8 cellular contexts compared by ENCODE assay signal in genomic region chr16:81831722-81832126, GRCh38.
DNase-seq lines count a peak whose midpoint lies in the region; ATAC-seq, FAIRE-seq and TF ChIP-seq lines count a peak whose summit lies in the region.

No MANE protein-coding gene starts in this region.

- H3K9me3 Mint-ChIP-seq in stimulated activated naive CD8-positive, alpha-beta T cell treated with anti-CD3 and anti-CD28 coated beads, Interleukin-15, amount 100 ng/mL, for 72 hours = no peaks in the 10 kb centered on the region

- peak; percentile 70 for ATAC-seq in GM21381 (IDR thresholded peaks at IDR 0.05; ENCODE audit: unreplicated experiment)
- peak; percentile 93 for ATAC-seq in stimulated activated naive CD8-positive, alpha-beta T cell treated with anti-CD3 and anti-CD28 coated beads, Interleukin-15, amount 100 ng/mL, for 72 hours

- DNase-seq in HK-2 (ENCODE audit: unreplicated experiment) (peak; percentile 12), iris pigment epithelial cell (ENCODE audit: low read depth) (peak; percentile 12), H54 (ENCODE audit: insufficient read length, low spot score) (no peak), DMS79 treated with DMSO at 0.1 percent for 48 hours (lab: John Stamatoyannopoulos, UW) (no peak)
- peak; percentile 39 to 46 for DNase-seq in activated CD8-positive, alpha-beta memory T cell treated with anti-CD3 and anti-CD28 coated beads for 4 hours (ENCODE audit: low read depth in 2 of 2)
- DNase-seq in stimulated activated naive CD8-positive, alpha-beta T cell treated with anti-CD3 and anti-CD28 coated beads, Interleukin-15, amount 100 ng/mL, for 72 hours = peak; percentile 55 to 61

- peak overlapping the region in 1 of 2 donors; percentile 39 for H3K27ac Mint-ChIP-seq in stimulated activated naive CD8-positive, alpha-beta T cell treated with anti-CD3 and anti-CD28 coated beads, Interleukin-15, amount 100 ng/mL, for 72 hours

- peak overlapping the region in 1 of 2 donors; percentile 29 for H3K4me3 Mint-ChIP-seq in stimulated activated naive CD8-positive, alpha-beta T cell treated with anti-CD3 and anti-CD28 coated beads, Interleukin-15, amount 100 ng/mL, for 72 hours

- no peak for FAIRE-seq in H54 (lab: Jason Lieb, UNC)

- TF ChIP-seq POLR2A in H54 (IDR thresholded peaks at IDR 0.05; ENCODE audit: low read depth, low read length) = no peak

- peaks cover 16% of the 10 kb centered on the region for H3K27me3 Mint-ChIP-seq in stimulated activated naive CD8-positive, alpha-beta T cell treated with anti-CD3 and anti-CD28 coated beads, Interleukin-15, amount 100 ng/mL, for 72 hours

- H3K4me3 ChIP-seq in GM08714 (ENCODE audit: low read length) = peak overlapping the region; percentile 56; the same call in 1 of the 2 replicates

- H3K4me1 Mint-ChIP-seq in stimulated activated naive CD8-positive, alpha-beta T cell treated with anti-CD3 and anti-CD28 coated beads, Interleukin-15, amount 100 ng/mL, for 72 hours = peaks cover 23% of the 10 kb centered on the region

Comparison
In these comparisons a context has a peak if more than half of its experiments do, and no peak if none do; other contexts are left out.
1. DNase-seq: peak in HK-2 (single experiment), activated CD8-positive, alpha-beta memory T cell treated with anti-CD3 and anti-CD28 coated beads for 4 hours (2 of 2), iris pigment epithelial cell (single experiment) and stimulated activated naive CD8-positive, alpha-beta T cell treated with anti-CD3 and anti-CD28 coated beads, Interleukin-15, amount 100 ng/mL, for 72 hours (2 of 2); none in H54 (single experiment) and DMS79 treated with DMSO at 0.1 percent for 48 hours (single experiment).